ENCODE assay signal across 34 cellular contexts in the genomic region with DNA sequence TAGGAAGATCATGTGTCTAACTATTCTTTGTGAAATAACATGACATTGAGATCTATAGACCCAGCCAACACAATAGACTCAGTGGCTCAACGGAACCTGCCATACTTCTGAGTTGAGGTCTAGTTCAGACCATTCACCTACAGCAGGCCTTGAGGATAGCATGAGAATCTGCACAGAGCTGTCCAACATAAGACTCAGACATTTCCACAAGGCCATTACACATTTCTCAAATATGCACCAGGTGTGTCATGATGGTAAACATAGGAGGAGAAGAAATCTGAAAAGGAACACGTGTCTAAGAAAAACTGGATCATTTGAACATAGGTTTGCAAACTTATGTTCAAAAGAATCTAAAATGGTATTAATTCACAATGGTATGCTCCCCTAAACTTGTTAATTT.
"Had no signal": no experiment of that assay in that cellular context is flagged by ENCODE, and none has a peak within 500 bp of the region (broad histone marks: within the 10 kb centered on the region; RNA-seq: fewer than 3 reads in every experiment).

No MANE protein-coding gene starts in this region.

- H3K27ac ChIP-seq: ascending aorta, esophagus muscularis mucosa, heart right ventricle, left ventricle myocardium inferior, neutrophil, pancreas, psoas muscle, sigmoid colon, thoracic aorta, uterus, WERI-Rb-1 had no signal

- H3K4me1 Mint-ChIP-seq: activated naive CD8-positive, alpha-beta T cell treated with anti-CD3 and anti-CD28 coated beads, Interleukin-2, amount 10 ng/mL, durations not matched to agents 7 days and 5 days; brain; nephron had no signal

- H3K4me3 ChIP-seq: ascending aorta, esophagus muscularis mucosa, heart right ventricle, left ventricle myocardium inferior, lung, pancreas, psoas muscle, sigmoid colon, thoracic aorta, uterus had no signal

- H3K27me3 ChIP-seq: ascending aorta, esophagus muscularis mucosa, heart right ventricle, neutrophil, pancreas, sigmoid colon, uterus had no signal

- H3K4me3 Mint-ChIP-seq: activated naive CD4-positive, alpha-beta T cell treated with anti-CD3 and anti-CD28 coated beads for 36 hours; activated naive CD8-positive, alpha-beta T cell treated with anti-CD3 and anti-CD28 coated beads, Interleukin-2, amount 10 ng/mL, durations not matched to agents 7 days and 5 days; activated T-helper 1 cell treated with anti-CD3 and anti-CD28 coated beads, Interleukin-12 subunit alpha, Interleukin-12 subunit beta, Interleukin-2, Interleukin-4 antibody, amounts not matched to agents 30 ng/mL and 10 ng/mL and 1 ng/mL, durations not matched to agents 14 hours and 24 hours and 36 hours; brain; effector memory CD8-positive, alpha-beta T cell; nephron; stimulated activated effector memory CD8-positive, alpha-beta T cell treated with anti-CD3 and anti-CD28 coated beads, Interleukin-12 subunit alpha, Interleukin-12 subunit beta, amount 100 ng/mL, for 72 hours; stimulated activated naive CD8-positive, alpha-beta T cell treated with anti-CD3 and anti-CD28 coated beads, Interleukin-15, Interleukin-2, amounts not matched to agents 100 ng/mL and 50 ng/mL, for 24 hours; T-helper 17 cell had no signal

- H3K27ac Mint-ChIP-seq: activated naive CD4-positive, alpha-beta T cell treated with anti-CD3 and anti-CD28 coated beads for 36 hours; activated naive CD8-positive, alpha-beta T cell treated with anti-CD3 and anti-CD28 coated beads, Interleukin-2, amount 10 ng/mL, durations not matched to agents 7 days and 5 days; activated T-helper 1 cell treated with anti-CD3 and anti-CD28 coated beads, Interleukin-12 subunit alpha, Interleukin-12 subunit beta, Interleukin-2, Interleukin-4 antibody, amounts not matched to agents 30 ng/mL and 10 ng/mL and 1 ng/mL, durations not matched to agents 14 hours and 24 hours and 36 hours; brain; effector memory CD8-positive, alpha-beta T cell; nephron; stimulated activated effector memory CD8-positive, alpha-beta T cell treated with anti-CD3 and anti-CD28 coated beads, Interleukin-12 subunit alpha, Interleukin-12 subunit beta, amount 100 ng/mL, for 72 hours; stimulated activated naive CD8-positive, alpha-beta T cell treated with anti-CD3 and anti-CD28 coated beads, Interleukin-15, Interleukin-2, amounts not matched to agents 100 ng/mL and 50 ng/mL, for 24 hours; T-helper 17 cell had no signal

- H3K27me3 Mint-ChIP-seq: activated naive CD8-positive, alpha-beta T cell treated with anti-CD3 and anti-CD28 coated beads, Interleukin-2, amount 10 ng/mL, durations not matched to agents 7 days and 5 days; effector memory CD8-positive, alpha-beta T cell; stimulated activated naive CD8-positive, alpha-beta T cell treated with anti-CD3 and anti-CD28 coated beads, Interleukin-15, Interleukin-2, amounts not matched to agents 100 ng/mL and 50 ng/mL, for 24 hours; T-helper 17 cell had no signal

- DNase-seq: activated CD4-positive, alpha-beta T cell treated with anti-CD3 and anti-CD28 coated beads for 48 hours; activated CD4-positive, alpha-beta T cell treated with anti-CD3 and anti-CD28 coated beads, Interleukin-2, amount 50 U/mL, for 48 hours; activated CD8-positive, alpha-beta memory T cell treated with anti-CD3 and anti-CD28 coated beads for 24 hours; activated effector memory CD4-positive, alpha-beta T cell treated with anti-CD3 and anti-CD28 coated beads, Interleukin-2, amount 50 U/mL, for 16 hours; activated naive CD4-positive, alpha-beta T cell treated with anti-CD3 and anti-CD28 coated beads for 36 hours; activated naive CD8-positive, alpha-beta T cell treated with anti-CD3 and anti-CD28 coated beads, Interleukin-2, amount 10 ng/mL, durations not matched to agents 7 days and 5 days; activated T-cell treated with anti-CD3 and anti-CD28 coated beads, Interleukin-2, amount 50 U/mL, for 1 hour; caudate nucleus; cortex of kidney; effector memory CD8-positive, alpha-beta T cell; foreskin melanocyte; heart right ventricle; kidney glomerular epithelial cell; left ventricle myocardium inferior; pancreas; psoas muscle; sigmoid colon; small intestine; stimulated activated CD4-positive, alpha-beta T cell treated with anti-CD3 and anti-CD28 coated beads, Interleukin-4, amount 100 ng/mL, for 24 hours; T-helper 17 cell; T1000; uterus; WERI-Rb-1 had no signal

- H3K9me3 Mint-ChIP-seq: activated naive CD4-positive, alpha-beta T cell treated with anti-CD3 and anti-CD28 coated beads for 36 hours; activated naive CD8-positive, alpha-beta T cell treated with anti-CD3 and anti-CD28 coated beads, Interleukin-2, amount 10 ng/mL, durations not matched to agents 7 days and 5 days; brain; nephron; stimulated activated naive CD8-positive, alpha-beta T cell treated with anti-CD3 and anti-CD28 coated beads, Interleukin-15, Interleukin-2, amounts not matched to agents 100 ng/mL and 50 ng/mL, for 24 hours had no signal

- H3K4me1 ChIP-seq: ascending aorta, esophagus muscularis mucosa, heart right ventricle, left ventricle myocardium inferior, pancreas, psoas muscle, sigmoid colon, uterus had no signal

- H3K36me3 ChIP-seq: ascending aorta, esophagus muscularis mucosa, heart right ventricle, left ventricle myocardium inferior, neutrophil, pancreas, sigmoid colon, thoracic aorta, uterus, WERI-Rb-1 had no signal

- H3K9me3 ChIP-seq: ascending aorta, esophagus muscularis mucosa, left ventricle myocardium inferior, neutrophil, psoas muscle, sigmoid colon, thoracic aorta, uterus had no signal

- H3K36me3 Mint-ChIP-seq: activated naive CD8-positive, alpha-beta T cell treated with anti-CD3 and anti-CD28 coated beads, Interleukin-2, amount 10 ng/mL, durations not matched to agents 7 days and 5 days; brain; stimulated activated effector memory CD8-positive, alpha-beta T cell treated with anti-CD3 and anti-CD28 coated beads, Interleukin-12 subunit alpha, Interleukin-12 subunit beta, amount 100 ng/mL, for 72 hours had no signal

- ATAC-seq: activated CD4-positive, CD25-positive, alpha-beta regulatory T cell treated with anti-CD3 and anti-CD28 coated beads, Interleukin-2, amount 50 U/mL, for 24 hours; effector memory CD8-positive, alpha-beta T cell; heart right ventricle; pancreas; psoas muscle; stimulated activated effector memory CD8-positive, alpha-beta T cell treated with anti-CD3 and anti-CD28 coated beads, Interleukin-12 subunit alpha, Interleukin-12 subunit beta, amount 100 ng/mL, for 72 hours; T-helper 17 cell had no signal
